Comparison of ENCODE assay signal across 8 cellular contexts in genomic region chr11:116692318-116693106, GRCh38.
DNase-seq lines count a peak whose midpoint lies in the region; ATAC-seq and TF ChIP-seq lines count a peak whose summit lies in the region.
"Had no signal": no experiment of that assay in that cellular context is flagged by ENCODE, and none has a peak within 500 bp of the region (broad histone marks: within the 10 kb centered on the region; RNA-seq: fewer than 3 reads in every experiment).

No MANE protein-coding gene starts in this region.

- H3K4me1 Mint-ChIP-seq in endodermal cell (peaks cover 18% of the 10 kb centered on the region), osteocyte (ENCODE audit: unreplicated experiment) (no peaks in the 10 kb centered on the region)

- TF ChIP-seq CTCF in endodermal cell (conservative IDR thresholded peaks at IDR 0.05): no peak
- TF ChIP-seq CTCF in osteocyte (IDR thresholded peaks at IDR 0.05): no peak
- no peak for TF ChIP-seq CTCF in prostate gland (IDR thresholded peaks at IDR 0.05)

- TF ChIP-seq POLR2A in prostate gland (IDR thresholded peaks at IDR 0.05): no peak

- H3K4me1 ChIP-seq in endodermal cell (ENCODE audit: control insufficient read depth, insufficient read depth, low read length): peaks cover 6% of the 10 kb centered on the region
- no peaks in the 10 kb centered on the region for H3K4me1 ChIP-seq in prostate gland (replicated peaks)

- H3K4me3 Mint-ChIP-seq in endodermal cell (no peak overlapping the region), osteocyte (ENCODE audit: unreplicated experiment) (no peak overlapping the region)
- H3K4me3 Mint-ChIP-seq: CD4-positive, alpha-beta T cell had no signal

- H3K27ac ChIP-seq in endodermal cell (ENCODE audit: low read depth, low read length) (no peak overlapping the region), prostate gland (no peak overlapping the region)

- H3K27me3 Mint-ChIP-seq in endodermal cell (ENCODE audit: insufficient read depth) (peaks cover 1% of the 10 kb centered on the region), osteocyte (ENCODE audit: unreplicated experiment) (peaks cover 3% of the 10 kb centered on the region)

- no peaks in the 10 kb centered on the region for H3K36me3 Mint-ChIP-seq in endodermal cell (ENCODE audit: low read depth)
- no peaks in the 10 kb centered on the region for H3K36me3 Mint-ChIP-seq in osteocyte (ENCODE audit: unreplicated experiment)

- H3K27ac Mint-ChIP-seq in endodermal cell (no peak overlapping the region), osteocyte (ENCODE audit: unreplicated experiment) (no peak overlapping the region)
- H3K27ac Mint-ChIP-seq: CD4-positive, alpha-beta T cell had no signal

- no peak for ATAC-seq in left ventricle myocardium superior
- ATAC-seq in HG03135 (IDR thresholded peaks at IDR 0.05; ENCODE audit: unreplicated experiment): no peak

- H3K9me3 ChIP-seq in endodermal cell (ENCODE audit: control insufficient read depth, low read length) (no peaks in the 10 kb centered on the region), prostate gland (no peaks in the 10 kb centered on the region)

- intact Hi-C loops in cardiac septum (cut with DNase I) (no loop called here), left ventricle myocardium superior (cut with micrococcal nuclease) (no loop called here), prostate gland (cut with DNase I) (loop anchor here (10.0 kb wide), 1 partner anchor 238 kb away; no protein-coding TSS in a partner anchor)

- H3K27me3 ChIP-seq in endodermal cell (ENCODE audit: control insufficient read depth, insufficient read depth, low read length, poor library complexity, severe bottlenecking): no peaks in the 10 kb centered on the region
- H3K27me3 ChIP-seq in prostate gland (replicated peaks; ENCODE audit: insufficient read depth): no peaks in the 10 kb centered on the region

- H3K36me3 ChIP-seq in endodermal cell (ENCODE audit: control insufficient read depth, insufficient read depth, low read length): no peaks in the 10 kb centered on the region
- H3K36me3 ChIP-seq in prostate gland: no peaks in the 10 kb centered on the region

- no peaks in the 10 kb centered on the region for H3K9me3 Mint-ChIP-seq in endodermal cell
- H3K9me3 Mint-ChIP-seq in osteocyte (ENCODE audit: unreplicated experiment): no peaks in the 10 kb centered on the region
- H3K9me3 Mint-ChIP-seq: CD4-positive, alpha-beta T cell had no signal

- DNase-seq in cardiac septum (ENCODE audit: low spot score) (peak; percentile 72), left ventricle myocardium superior (no peak), endodermal cell (peak; percentile 47), osteocyte (ENCODE audit: extremely low spot score, unreplicated experiment) (peak; percentile 76), prostate gland (ENCODE audit: low spot score) (no peak)
- DNase-seq in NK-92 treated with Interleukin-12 subunit alpha and Interleukin-12 subunit beta, amount 100 ng/mL, for 24 hours (lab: John Stamatoyannopoulos, UW): no peak

- H3K9ac ChIP-seq in endodermal cell (ENCODE audit: extremely low read depth, low read length, poor library complexity, severe bottlenecking): no peak overlapping the region

- WGBS in endodermal cell (ENCODE audit: insufficient coverage in 1 of 2, insufficient read length in 1 of 2), 2 experiments: 83 to 88% methylated on average over 1 to 17 of the region's 17 CpGs
- 69% methylated on average over 17 of the region's 17 CpGs for WGBS in prostate gland

- H3K4me3 ChIP-seq in endodermal cell (ENCODE audit: low read length): no peak overlapping the region
- H3K4me3 ChIP-seq in prostate gland: no peak overlapping the region

Comparison
In these comparisons a context has a peak if more than half of its experiments do, and no peak if none do; other contexts are left out.
1. DNase-seq: peak in cardiac septum (single experiment), endodermal cell (single experiment) and osteocyte (single experiment); none in left ventricle myocardium superior (single experiment), NK-92 treated with Interleukin-12 subunit alpha and Interleukin-12 subunit beta, amount 100 ng/mL, for 24 hours (single experiment) and prostate gland (single experiment).